Comparison of ENCODE assay signal across 10 cellular contexts in the genomic region with DNA sequence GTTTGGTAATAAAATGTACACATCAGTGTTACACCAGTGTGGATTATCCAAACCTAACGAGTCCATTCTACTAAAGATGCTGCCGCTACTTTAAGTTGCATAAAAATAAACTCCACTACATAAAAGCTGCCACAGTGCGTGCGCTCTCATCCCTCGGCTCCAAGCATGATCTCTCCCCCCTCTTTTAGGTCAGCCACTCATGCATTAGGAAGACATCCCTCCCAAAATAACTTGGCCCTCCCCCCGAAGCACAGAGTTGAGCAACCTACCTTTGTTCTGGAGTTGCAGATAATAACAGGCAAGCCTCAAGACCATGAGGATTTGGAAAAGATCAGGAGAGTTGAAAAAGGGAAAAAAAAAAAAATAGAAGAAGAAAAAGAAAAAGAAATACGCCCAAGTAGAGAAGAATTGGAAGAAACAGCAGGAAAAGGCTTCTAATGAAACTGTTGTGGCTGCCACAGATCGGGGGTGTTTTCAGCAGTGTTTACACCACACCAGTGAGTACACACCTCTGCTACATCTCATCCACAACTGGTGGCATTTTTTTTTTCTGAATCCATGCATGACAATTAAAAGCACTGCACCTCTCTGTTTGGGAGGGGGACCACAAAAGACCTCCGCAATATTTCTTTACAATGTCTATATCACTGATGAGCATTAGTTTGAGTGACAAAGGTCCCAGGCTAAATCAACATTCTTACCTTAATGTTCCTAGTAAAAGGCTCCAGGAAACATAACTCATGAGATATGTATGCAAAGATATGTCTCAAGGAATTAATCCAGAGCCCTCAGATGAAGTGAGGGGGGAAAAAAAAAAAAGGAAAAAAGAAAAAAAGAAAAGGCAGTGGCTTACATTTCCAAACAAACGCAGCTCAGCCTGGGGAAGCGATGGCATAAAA.
DNase-seq lines count a peak whose midpoint lies in the region; ATAC-seq and TF ChIP-seq lines count a peak whose summit lies in the region.
"Had no signal": no experiment of that assay in that cellular context is flagged by ENCODE, and none has a peak within 500 bp of the region (broad histone marks: within the 10 kb centered on the region; RNA-seq: fewer than 3 reads in every experiment).

No MANE protein-coding gene starts in this region.

- no peaks in the 10 kb centered on the region for H3K9me3 ChIP-seq in mucosa of stomach (ENCODE audit: control insufficient read depth, low read length)
- H3K9me3 ChIP-seq in vagina = no peaks in the 10 kb centered on the region
- H3K9me3 ChIP-seq: tibial nerve had no signal

- H3K27me3 Mint-ChIP-seq in endothelial cell (ENCODE audit: unreplicated experiment) = peaks cover 3% of the 10 kb centered on the region

- peak; percentile 79 for ATAC-seq in Right ventricle myocardium inferior

- no peaks in the 10 kb centered on the region for H3K36me3 Mint-ChIP-seq in endothelial cell (ENCODE audit: low read depth, unreplicated experiment)

- peak overlapping the region; percentile 11 for H3K9ac ChIP-seq in mucosa of stomach (ENCODE audit: low read length)

- no peak overlapping the region for H3K4me3 ChIP-seq in mucosa of stomach (ENCODE audit: low read length)
- H3K4me3 ChIP-seq in vagina = peak overlapping the region; percentile 13 to 21

- no peak for TF ChIP-seq CTCF in endothelial cell (IDR thresholded peaks at IDR 0.05; ENCODE audit: unreplicated experiment)
- no peak for TF ChIP-seq CTCF in vagina (IDR thresholded peaks at IDR 0.05)

- DNase-seq in Right ventricle myocardium inferior (ENCODE audit: missing footprints) = no peak
- no peak for DNase-seq in cardiac septum (ENCODE audit: low spot score)
- no peak for DNase-seq in endothelial cell (ENCODE audit: low spot score)
- DNase-seq in vagina (ENCODE audit: extremely low spot score in 2 of 2) = no peak
- DNase-seq in activated CD4-positive, CD25-positive, alpha-beta regulatory T cell treated with anti-CD3 and anti-CD28 coated beads, Interleukin-2, amount 50 U/mL, for 72 hours = no peak
- no peak for DNase-seq in NCI-H2081 (lab: John Stamatoyannopoulos, UW)
- no peak for DNase-seq in substantia nigra (lab: John Stamatoyannopoulos, UW)
- DNase-seq: AML-193 had no signal

- H3K4me1 Mint-ChIP-seq in endothelial cell (ENCODE audit: unreplicated experiment) = peaks cover 20% of the 10 kb centered on the region

- TF ChIP-seq POLR2A in vagina (IDR thresholded peaks at IDR 0.05) = no peak

- H3K27me3 ChIP-seq in mucosa of stomach (ENCODE audit: control insufficient read depth, insufficient read depth, low read length) (no peaks in the 10 kb centered on the region), vagina (no peaks in the 10 kb centered on the region)
- H3K27me3 ChIP-seq: tibial nerve had no signal

- no peaks in the 10 kb centered on the region for H3K9me3 Mint-ChIP-seq in endothelial cell (ENCODE audit: unreplicated experiment)

- peak overlapping the region; percentile 72 for H3K27ac Mint-ChIP-seq in endothelial cell (ENCODE audit: unreplicated experiment)

- H3K4me3 Mint-ChIP-seq in endothelial cell (ENCODE audit: unreplicated experiment) = no peak overlapping the region

- H3K27ac ChIP-seq in vagina (peak overlapping the region; percentile 17), substantia nigra (ENCODE audit: low read depth, low read length, poor library complexity, severe bottlenecking) (no peak overlapping the region)

- intact Hi-C loops in Right ventricle myocardium inferior (cut with DNase I) (loop anchor here (2.0 to 10.0 kb wide), 4 partner anchors 112 to 340 kb away; no protein-coding TSS in a partner anchor), cardiac septum (cut with DNase I) (loop anchor here (5.0 kb wide), 4 partner anchors 58 to 338 kb away; partner anchors contain the start of gene FOXP1), vagina (cut with DNase I) (loop anchor here (10.0 kb wide), 1 partner anchor 120 kb away; no protein-coding TSS in a partner anchor)

- H3K36me3 ChIP-seq in mucosa of stomach (ENCODE audit: control insufficient read depth, insufficient read depth, low read length) (no peaks in the 10 kb centered on the region), vagina (no peaks in the 10 kb centered on the region)
- H3K36me3 ChIP-seq: tibial nerve had no signal

- H3K4me1 ChIP-seq in mucosa of stomach (ENCODE audit: control insufficient read depth, insufficient read depth, low read length) (peaks cover 35% of the 10 kb centered on the region), vagina (peaks cover 21% of the 10 kb centered on the region)
